ENCODE assay signal across 7 cellular contexts in the genomic region with DNA sequence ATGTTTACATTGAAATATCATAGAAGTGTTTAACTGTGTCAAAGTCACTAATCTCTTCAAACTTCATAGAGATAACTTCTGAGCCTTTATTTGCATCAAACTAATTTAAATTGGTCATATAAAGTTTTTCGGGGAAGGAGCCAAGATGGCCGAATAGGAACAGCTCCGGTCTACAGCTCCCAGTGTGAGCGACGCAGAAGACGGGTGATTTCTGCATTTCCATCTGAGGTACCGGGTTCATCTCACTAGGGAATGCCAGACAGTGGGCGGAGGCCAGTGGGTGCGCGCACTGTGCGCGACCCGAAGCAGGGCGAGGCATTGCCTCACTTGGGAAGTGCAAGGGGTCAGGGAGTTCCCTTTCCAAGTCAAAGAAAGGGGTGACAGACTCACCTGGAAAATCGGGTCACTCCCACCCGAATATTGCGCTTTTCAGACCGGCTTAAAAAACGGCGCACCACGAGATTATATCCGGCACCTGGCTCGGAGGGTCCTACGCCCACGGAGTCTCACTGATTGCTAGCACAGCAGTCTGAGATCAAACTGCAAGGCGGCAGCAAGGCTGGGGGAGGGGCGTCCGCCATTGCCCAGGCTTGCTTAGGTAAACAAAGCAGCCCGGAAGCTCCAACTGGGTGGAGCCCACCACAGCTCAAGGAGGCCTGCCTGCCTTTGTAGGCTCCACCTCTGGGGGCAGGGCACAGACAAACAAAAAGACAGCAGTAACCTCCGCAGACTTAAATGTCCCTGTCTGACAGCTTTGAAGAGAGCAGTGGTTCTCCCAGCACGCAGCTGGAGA.
DNase-seq lines count a peak whose midpoint lies in the region; ATAC-seq, FAIRE-seq and TF ChIP-seq lines count a peak whose summit lies in the region.
"Not testable (repeated sequence)": the region's sequence is repeated elsewhere in the genome, so short reads cannot be mapped to it uniquely, and the experiment has no call there.

No MANE protein-coding gene starts in this region.

- not testable (repeated sequence) for H3K36me3 Mint-ChIP-seq in osteocyte (ENCODE audit: unreplicated experiment)

- H3K27ac ChIP-seq in HUES48 (ENCODE audit: low read depth, low read length); iPS-20b (ENCODE audit: low read length): not testable (repeated sequence)
- H3K27ac ChIP-seq in SJCRH30 (peak overlapping the region; percentile 2; the same call in 1 of the 2 replicates), K562 (ENCODE audit: extremely low read depth, low read depth, low read length) (peak overlapping the region; percentile 59)

- not testable (repeated sequence) for H3K4me1 ChIP-seq in HUES48 (ENCODE audit: control insufficient read depth, insufficient read depth, low read length); SJCRH30; K562 (replicated peaks in 1 of 2; ENCODE audit: control insufficient read depth in 2 of 2, insufficient read depth in 2 of 2, low read length in 2 of 2); iPS-20b (ENCODE audit: insufficient read depth, low read length)

- not testable (repeated sequence) for H3K27me3 Mint-ChIP-seq in osteocyte (ENCODE audit: unreplicated experiment)

- H3K27me3 ChIP-seq in HUES48 (ENCODE audit: control insufficient read depth, insufficient read depth, low read length); SJCRH30; K562 (ENCODE audit: control insufficient read depth in 2 of 2, insufficient read depth in 2 of 2, low read length in 2 of 2); iPS-20b (ENCODE audit: insufficient read depth, low read length): not testable (repeated sequence)

- in situ Hi-C loops in K562 (cut with MboI) = not testable (repeated sequence)

- not testable (repeated sequence) for FAIRE-seq in K562 (lab: Jason Lieb, UNC)

- H3K79me2 ChIP-seq in K562 (ENCODE audit: control insufficient read depth, insufficient read depth, low read length) = peaks cover 19% of the 10 kb centered on the region

- peak overlapping the region; percentile 41; the same call in 1 of the 2 replicates for H3K4me2 ChIP-seq in K562 (ENCODE audit: insufficient read depth, low read length)

- TF ChIP-seq EP300 in K562 (IDR thresholded peaks at IDR 0.05; ENCODE audit: low read length) = not testable (repeated sequence)

- H3K4me3 Mint-ChIP-seq in osteocyte (ENCODE audit: unreplicated experiment) = peak overlapping the region; percentile 91

- CTCF ChIA-PET in K562 (lab: Yijun Ruan, JAX; ENCODE audit: low intra/inter-chr PET ratio) = not testable (repeated sequence)

- H4K20me1 ChIP-seq in K562 (replicated peaks; ENCODE audit: control insufficient read depth, insufficient read depth, low read length) = not testable (repeated sequence)

- H3K27ac Mint-ChIP-seq in osteocyte (ENCODE audit: unreplicated experiment) = peak overlapping the region; percentile 96

- not testable (repeated sequence) for H3K9me3 Mint-ChIP-seq in osteocyte (ENCODE audit: unreplicated experiment)

- TF ChIP-seq CTCF in K562 (IDR thresholded peaks at IDR 0.05 in 2 of 3, conservative IDR thresholded peaks at IDR 0.05 in 1 of 3; ENCODE audit: insufficient read depth in 2 of 3, low read depth in 1 of 3, low read length in 3 of 3); osteocyte (IDR thresholded peaks at IDR 0.05): not testable (repeated sequence)

- peak overlapping the region; percentile 56 for H2AFZ ChIP-seq in K562 (ENCODE audit: low read depth, low read length)

- DNase-seq in ELF-1 (ENCODE audit: low read depth, low spot score) (peak; percentile 67), NCI-H510A (lab: John Stamatoyannopoulos, UW) (peak; percentile 28), K562 (ENCODE audit: extremely low read depth in 1 of 4, low spot score in 3 of 4) (peak in 1 of 4 experiments; percentile 24)
- not testable (repeated sequence) for DNase-seq in SJCRH30; osteocyte (ENCODE audit: extremely low spot score, unreplicated experiment)

- not testable (repeated sequence) for H3K9ac ChIP-seq in HUES48 (ENCODE audit: low read depth, low read length); iPS-20b (ENCODE audit: low read depth, low read length)
- peak overlapping the region in 1 of 2 experiments; percentile 62; a peak in 2 of 4 replicates for H3K9ac ChIP-seq in K562 (ENCODE audit: insufficient read depth in 1 of 2, low read depth in 2 of 2, low read length in 2 of 2)

- H3K9me1 ChIP-seq in K562 (ENCODE audit: control insufficient read depth, insufficient read depth, low read length) = not testable (repeated sequence)

- POLR2A ChIA-PET in K562 (lab: Yijun Ruan, JAX) = not testable (repeated sequence)

- not testable (repeated sequence) for H3K9me3 ChIP-seq in HUES48 (ENCODE audit: control insufficient read depth, insufficient read depth, low read length); SJCRH30 (replicated peaks); K562 (replicated peaks; ENCODE audit: control insufficient read depth, insufficient read depth, low read depth, low read length); iPS-20b (ENCODE audit: insufficient read depth, low read depth, low read length)

- not testable (repeated sequence) for H3K36me3 ChIP-seq in HUES48 (ENCODE audit: control insufficient read depth, insufficient read depth, low read length); SJCRH30; K562 (ENCODE audit: control insufficient read depth, insufficient read depth, low read length); iPS-20b (ENCODE audit: insufficient read depth, low read depth, low read length)

- not testable (repeated sequence) for H3K4me1 Mint-ChIP-seq in osteocyte (ENCODE audit: unreplicated experiment)

- peak; percentile 54 for ATAC-seq in K562

- intact Hi-C loops in K562 (cut with micrococcal nuclease) = loop anchor here (10.0 kb wide), 1 partner anchor 620 kb away; the partner anchor contains the start of gene ZC3H15

- WGBS in K562 (ENCODE audit: insufficient coverage, low coverage, missing lambda C conversion rate) = 4% methylated on average over 14 of the region's 31 CpGs

- TF ChIP-seq POLR2A in K562 (conservative IDR thresholded peaks at IDR 0.05) = peak; percentile 69

- TSS peak; percentile 73 for BruUV-seq in K562 (replicated peaks; lab: Mats Ljungman, UMichigan)

- H3K4me3 ChIP-seq in HUES48 (ENCODE audit: low read depth, low read length) (peak overlapping the region; percentile 47; the same call in 1 of the 2 replicates), SJCRH30 (peak overlapping the region; percentile 46), K562 (peak overlapping the region; percentile 25), iPS-20b (ENCODE audit: low read length) (peak overlapping the region; percentile 36; the same call in 1 of the 2 replicates)

- not testable (repeated sequence) for TF ChIP-seq RAD21 in K562 (CRISPR knock-in tag; conservative IDR thresholded peaks at IDR 0.05 in 1 of 2, IDR thresholded peaks at IDR 0.05 in 1 of 2)

TF ChIP-seq in K562, 482 proteins besides CTCF, POLR2A, EP300 and RAD21:
- TF ChIP-seq FOXA3 (CRISPR knock-in tag; conservative IDR thresholded peaks at IDR 0.05 in 1 of 2, IDR thresholded peaks at IDR 0.05 in 1 of 2) (peak in 1 of 2 experiments; percentile 94; a peak in 2 of 4 replicates), YY1 (IDR thresholded peaks at IDR 0.05; ENCODE audit: borderline replicate concordance in 1 of 3, control insufficient read depth in 1 of 3, extremely low read depth in 1 of 3, insufficient read depth in 3 of 3, insufficient read length in 1 of 3, insufficient replicate concordance in 2 of 3, low read depth in 1 of 3, low read length in 2 of 3) (peak in 1 of 3 experiments; percentile 44), NFRKB (IDR thresholded peaks at IDR 0.05; ENCODE audit: low read depth) (peak; percentile 86; the same call in 1 of the 2 replicates), TRIM24 (IDR thresholded peaks at IDR 0.05) (0 out of 4 replicates have a peak, but pooled peaks of 1 of the 2 experiments have one; percentile 8), TAF1 (IDR thresholded peaks at IDR 0.05; ENCODE audit: control insufficient read depth, extremely low read depth, insufficient read depth, low read length, severe bottlenecking) (peak; percentile 21), POLR2H (tag; IDR thresholded peaks at IDR 0.05; ENCODE audit: low read depth) (peak; percentile 64), SMAD4 (CRISPR knock-in tag; conservative IDR thresholded peaks at IDR 0.05) (0 out of 2 replicates have a peak, but pooled peaks have one; percentile 33), FOXK2 (conservative IDR thresholded peaks at IDR 0.05 in 1 of 2, IDR thresholded peaks at IDR 0.05 in 1 of 2; ENCODE audit: low read depth in 2 of 2) (peak; percentile 71 to 73), TAF9B (IDR thresholded peaks at IDR 0.05; ENCODE audit: partially characterized antibody) (peak; percentile 45), TAF7 (tag; IDR thresholded peaks at IDR 0.05) (peak; percentile 54; the same call in 1 of the 2 replicates), EP400 (IDR thresholded peaks at IDR 0.05) (peak; percentile 54; the same call in 1 of the 2 replicates), EGR1 (conservative IDR thresholded peaks at IDR 0.05) (peak; percentile 78)
